20 cellular contexts compared by ENCODE assay signal in genomic region chr10:131993298-131993674, GRCh38.
"Had no signal": no experiment of that assay in that cellular context is flagged by ENCODE, and none has a peak within 500 bp of the region (broad histone marks: within the 10 kb centered on the region; RNA-seq: fewer than 3 reads in every experiment).

No MANE protein-coding gene starts in this region.

- H3K27ac ChIP-seq: coronary artery, lower lobe of right lung, parathyroid adenoma, right lobe of liver, stomach, thyroid gland, vagina had no signal

- H3K36me3 ChIP-seq: lower lobe of right lung, right lobe of liver, stomach, thyroid gland, vagina had no signal

- ATAC-seq: left ventricle myocardium superior; lower lobe of right lung; right lobe of liver; stimulated activated effector memory CD8-positive, alpha-beta T cell treated with anti-CD3 and anti-CD28 coated beads, Interleukin-12 subunit alpha, Interleukin-12 subunit beta, amount 100 ng/mL, for 72 hours had no signal

- H3K4me2 ChIP-seq: smooth muscle cell had no signal

- H3K4me1 ChIP-seq: parathyroid adenoma had no signal

- H3K9me3 ChIP-seq: lower lobe of right lung, right lobe of liver, stomach, thyroid gland, vagina had no signal

- H3K27me3 ChIP-seq: right lobe of liver, stomach, thyroid gland, vagina had no signal

- DNase-seq: dermis blood vessel endothelial cell; hypothalamus; immature natural killer cell; islet precursor cell; kidney glomerular epithelial cell; left ventricle myocardium superior; lower lobe of right lung; natural killer cell; right lobe of liver; stimulated activated CD4-positive, alpha-beta T cell treated with anti-CD3 and anti-CD28 coated beads, Interleukin-2, amount 100 ng/mL, for 24 hours; stimulated activated CD4-positive, alpha-beta T cell treated with anti-CD3 and anti-CD28 coated beads, Interleukin-4, amount 100 ng/mL, for 24 hours; stimulated activated naive CD4-positive, alpha-beta T cell treated with Interleukin-2 at 50 U/mL for 16 hours; stomach; thyroid gland; trophoblast cell had no signal

- H3K9ac ChIP-seq: parathyroid adenoma had no signal

- H3K4me3 ChIP-seq: coronary artery, lower lobe of right lung, right lobe of liver, smooth muscle cell, stomach, thyroid gland, vagina had no signal
